ENCODE assay signal across 1 cellular context in the genomic region with DNA sequence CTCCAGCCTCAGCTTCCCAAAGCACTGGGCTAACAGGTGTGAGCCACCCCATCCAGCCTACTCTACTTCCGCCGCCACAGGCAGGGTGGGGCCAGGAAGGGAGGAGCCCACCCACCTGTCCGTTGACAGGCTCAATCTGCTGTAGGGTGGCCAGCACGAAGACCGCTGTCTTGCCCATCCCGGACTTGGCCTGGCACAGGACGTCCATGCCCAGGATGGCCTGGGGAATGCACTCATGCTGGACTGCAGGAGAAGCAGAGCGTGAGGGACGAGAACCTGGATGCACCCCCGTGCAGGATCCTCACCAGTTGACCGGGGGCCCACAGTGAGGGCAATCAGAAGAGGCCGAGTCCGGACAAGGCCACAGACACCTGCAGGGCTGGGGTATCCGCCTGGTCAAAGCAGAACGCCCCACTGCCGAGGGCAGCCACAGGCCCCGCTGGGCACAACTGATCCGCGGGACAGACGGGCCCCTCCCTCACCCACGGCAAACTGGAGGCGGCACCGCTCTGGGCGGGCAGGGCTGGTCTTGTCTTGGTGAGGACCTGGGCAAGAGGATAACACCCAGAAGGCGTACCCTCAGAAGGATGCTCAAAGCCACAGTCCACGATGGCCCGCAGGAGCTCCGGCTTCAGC.
TF ChIP-seq lines count a peak whose summit lies in the region.

No MANE protein-coding gene starts in this region.

TF ChIP-seq in HepG2, 621 proteins besides CTCF, POLR2A, EP300 and RAD21:
- TF ChIP-seq SYNCRIP (IDR thresholded peaks at IDR 0.05; ENCODE audit: insufficient read depth, low read depth, low read length): no peak
- peak; percentile 35 for TF ChIP-seq AGO2 (optimal IDR thresholded peaks at IDR 0.05; ENCODE audit: low read depth, low read length)
- TF ChIP-seq ZNF234 (CRISPR knock-in tag; conservative IDR thresholded peaks at IDR 0.05): no peak
- TF ChIP-seq SMAD1 (CRISPR knock-in tag; IDR thresholded peaks at IDR 0.05; ENCODE audit: borderline replicate concordance, low read depth): no peak
- TF ChIP-seq HNRNPL (IDR thresholded peaks at IDR 0.05; ENCODE audit: low read depth, low read length): no peak
- TF ChIP-seq RBFOX2 (IDR thresholded peaks at IDR 0.05; ENCODE audit: low read depth, low read length): peak; percentile 44; the same call in 1 of the 2 replicates
- TF ChIP-seq ZC3H13 (CRISPR knock-in tag; IDR thresholded peaks at IDR 0.05): peak; percentile 39; the same call in 1 of the 2 replicates
- TF ChIP-seq IRX3 (CRISPR knock-in tag; IDR thresholded peaks at IDR 0.05; ENCODE audit: borderline replicate concordance, low read depth): no peak
- TF ChIP-seq RFX5 (IDR thresholded peaks at IDR 0.05; ENCODE audit: low read depth, low read length): no peak
